11 cellular contexts compared by ENCODE assay signal in the genomic region with DNA sequence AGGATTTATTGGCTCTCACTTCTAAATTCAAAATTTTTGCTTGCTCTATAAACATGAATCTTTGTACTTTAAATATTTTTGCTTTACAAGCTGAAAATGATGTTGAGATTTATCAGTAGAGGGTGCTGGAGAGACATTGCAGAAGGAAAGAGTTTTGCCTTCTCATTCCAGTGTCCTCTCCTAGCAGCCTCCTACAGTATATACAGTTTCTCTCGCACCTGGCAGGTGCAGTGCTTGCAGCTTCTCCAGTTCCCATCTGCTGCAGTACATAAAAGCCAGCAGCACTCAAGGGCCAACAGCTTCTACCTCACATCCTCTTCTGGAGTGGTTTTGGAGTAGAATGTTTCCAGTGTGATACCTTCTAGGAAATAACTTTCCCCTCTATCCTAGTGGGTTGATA.
DNase-seq lines count a peak whose midpoint lies in the region; ATAC-seq and TF ChIP-seq lines count a peak whose summit lies in the region.
"Had no signal": no experiment of that assay in that cellular context is flagged by ENCODE, and none has a peak within 500 bp of the region (broad histone marks: within the 10 kb centered on the region; RNA-seq: fewer than 3 reads in every experiment).

No MANE protein-coding gene starts in this region.

- H3K27me3 ChIP-seq in smooth muscle cell (ENCODE audit: low read depth) = no peaks in the 10 kb centered on the region
- H3K27me3 ChIP-seq: heart left ventricle had no signal

- no peak overlapping the region for H3K4me3 Mint-ChIP-seq in activated T-cell treated with anti-CD3 and anti-CD28 coated beads, Interleukin-2, amount 50 U/mL, for 72 hours

- H3K4me3 ChIP-seq in choroid plexus epithelial cell (ENCODE audit: low read depth, low read length) = no peak overlapping the region
- no peak overlapping the region for H3K4me3 ChIP-seq in smooth muscle cell
- H3K4me3 ChIP-seq: heart left ventricle, prostate gland had no signal

- no peak overlapping the region for H3K27ac ChIP-seq in smooth muscle cell (ENCODE audit: low read depth)
- H3K27ac ChIP-seq: heart left ventricle, prostate gland had no signal

- no peaks in the 10 kb centered on the region for H3K36me3 ChIP-seq in smooth muscle cell (ENCODE audit: low read depth)
- H3K36me3 ChIP-seq: heart left ventricle, prostate gland had no signal

- no peaks in the 10 kb centered on the region for H3F3A ChIP-seq in smooth muscle cell (ENCODE audit: low read depth)

- H3K36me3 Mint-ChIP-seq in activated T-cell treated with anti-CD3 and anti-CD28 coated beads, Interleukin-2, amount 50 U/mL, for 72 hours (ENCODE audit: insufficient read depth in 2 of 2) = no peaks in the 10 kb centered on the region

- H3K9ac ChIP-seq in smooth muscle cell (ENCODE audit: low read depth) = no peak overlapping the region

- no peaks in the 10 kb centered on the region for H3K79me2 ChIP-seq in smooth muscle cell (ENCODE audit: low read depth)

- no peak overlapping the region for H3K27ac Mint-ChIP-seq in activated T-cell treated with anti-CD3 and anti-CD28 coated beads, Interleukin-2, amount 50 U/mL, for 72 hours

- H2AFZ ChIP-seq in smooth muscle cell (ENCODE audit: low read depth) = no peak overlapping the region

- H3K9me3 Mint-ChIP-seq in activated T-cell treated with anti-CD3 and anti-CD28 coated beads, Interleukin-2, amount 50 U/mL, for 72 hours = peaks cover 0 to 3% of the 10 kb centered on the region in 2 donors

- no peaks in the 10 kb centered on the region for H3K4me1 ChIP-seq in smooth muscle cell (ENCODE audit: low read depth)
- H3K4me1 ChIP-seq: heart left ventricle, prostate gland had no signal

- no peak for ATAC-seq in HG02610 (IDR thresholded peaks at IDR 0.05; ENCODE audit: unreplicated experiment)
- ATAC-seq in activated T-cell treated with anti-CD3 and anti-CD28 coated beads, Interleukin-2, amount 50 U/mL, for 72 hours (replicated peaks in 1 of 2) = no peak
- ATAC-seq: activated CD4-positive, CD25-positive, alpha-beta regulatory T cell treated with anti-CD3 and anti-CD28 coated beads, Interleukin-2, amount 50 U/mL, for 24 hours; heart left ventricle had no signal

- TF ChIP-seq CTCF in choroid plexus epithelial cell (conservative IDR thresholded peaks at IDR 0.05; ENCODE audit: low read depth, low read length) = peak; percentile 48
- peak; percentile 35 for TF ChIP-seq CTCF in smooth muscle cell (IDR thresholded peaks at IDR 0.05; ENCODE audit: borderline replicate concordance, insufficient read depth, poor library complexity, severe bottlenecking)

- no peak overlapping the region for H3K4me2 ChIP-seq in smooth muscle cell

- no peaks in the 10 kb centered on the region for H3K4me1 Mint-ChIP-seq in activated T-cell treated with anti-CD3 and anti-CD28 coated beads, Interleukin-2, amount 50 U/mL, for 72 hours (ENCODE audit: low read depth)

- H3K27me3 Mint-ChIP-seq in activated T-cell treated with anti-CD3 and anti-CD28 coated beads, Interleukin-2, amount 50 U/mL, for 72 hours (ENCODE audit: low read depth) = no peaks in the 10 kb centered on the region

- WGBS in smooth muscle cell (ENCODE audit: low lambda C conversion rate) = 40% methylated on average over 1 of the region's 1 CpG

- peak; percentile 15 for DNase-seq in NCI-H748 (lab: John Stamatoyannopoulos, UW; ENCODE audit: unreplicated experiment)
- DNase-seq in NCI-H748 treated with DMSO at 0.1 percent for 48 hours (lab: John Stamatoyannopoulos, UW) = no peak
- DNase-seq in NCI-H526 (lab: John Stamatoyannopoulos, UW) = peak; percentile 66 to 77
- peak; percentile 30 for DNase-seq in choroid plexus epithelial cell (ENCODE audit: low read depth)
- no peak for DNase-seq in smooth muscle cell (lab: John Stamatoyannopoulos, UW; ENCODE audit: unreplicated experiment)
- DNase-seq in globus pallidus (ENCODE audit: low spot score) = no peak
- DNase-seq in activated T-cell treated with anti-CD3 and anti-CD28 coated beads, Interleukin-2, amount 50 U/mL, for 72 hours = no peak
- DNase-seq: heart left ventricle had no signal

- H4K20me1 ChIP-seq in smooth muscle cell (ENCODE audit: low read depth) = no peaks in the 10 kb centered on the region

- no peaks in the 10 kb centered on the region for H3K9me3 ChIP-seq in smooth muscle cell (replicated peaks; ENCODE audit: low read depth)
- H3K9me3 ChIP-seq: heart left ventricle, prostate gland had no signal

Comparison
In these comparisons a context has a peak if more than half of its experiments do, and no peak if none do; other contexts are left out.
1. DNase-seq: peak in NCI-H748 (single experiment), NCI-H526 (2 of 2) and choroid plexus epithelial cell (single experiment); none in NCI-H748 treated with DMSO at 0.1 percent for 48 hours (single experiment), smooth muscle cell (single experiment), globus pallidus (single experiment) and activated T-cell treated with anti-CD3 and anti-CD28 coated beads, Interleukin-2, amount 50 U/mL, for 72 hours (0 of 2).